33 cellular contexts compared by ENCODE assay signal in the genomic region with DNA sequence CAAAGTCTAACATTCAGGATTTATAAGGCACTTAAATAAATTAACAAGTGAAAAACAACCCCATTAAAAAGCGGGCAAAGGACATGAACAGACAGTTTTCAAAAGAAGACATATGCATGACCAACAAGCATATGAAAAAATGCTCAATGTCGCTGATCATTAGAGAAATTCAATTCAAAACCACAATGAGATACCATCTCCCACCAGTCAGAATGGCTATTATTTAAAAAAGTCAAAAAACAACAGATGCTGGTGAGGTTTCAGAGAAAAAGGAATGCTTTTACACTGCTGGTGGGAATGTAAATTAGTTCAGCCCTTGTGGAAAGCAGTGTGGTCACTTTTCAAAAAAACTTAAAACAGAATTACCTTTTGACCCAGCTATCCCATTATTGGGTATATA.
"Had no signal": no experiment of that assay in that cellular context is flagged by ENCODE, and none has a peak within 500 bp of the region (broad histone marks: within the 10 kb centered on the region; RNA-seq: fewer than 3 reads in every experiment).

No MANE protein-coding gene starts in this region.

- FAIRE-seq: RCC 7860 had no signal

- H3K27ac Mint-ChIP-seq: activated B cell treated with CpG ODN at 0.5 μM for 24 hours; activated CD4-positive, alpha-beta memory T cell treated with anti-CD3 and anti-CD28 coated beads, Interleukin-2, amount 10 ng/mL, durations not matched to agents 7 days and 5 days; activated CD8-positive, alpha-beta memory T cell treated with anti-CD3 and anti-CD28 coated beads, Interleukin-2, amount 10 ng/mL, durations not matched to agents 7 days and 5 days; activated naive CD8-positive, alpha-beta T cell treated with anti-CD3 and anti-CD28 coated beads for 36 hours; activated T-cell treated with anti-CD3 and anti-CD28 coated beads, Interleukin-2, amount 50 U/mL, for 72 hours; activated T-helper 17 cell treated with anti-CD3 and anti-CD28 coated beads, Interleukin-2, amount 50 U/mL, for 72 hours; T-cell; T-helper 17 cell had no signal

- H3K4me1 ChIP-seq: breast epithelium had no signal

- H3K36me3 ChIP-seq: breast epithelium had no signal

- DNase-seq: activated B cell treated with CpG ODN at 0.5 μM for 24 hours; activated CD4-positive, alpha-beta memory T cell treated with anti-CD3 and anti-CD28 coated beads, Interleukin-2, amount 10 ng/mL, durations not matched to agents 7 days and 5 days; activated CD4-positive, alpha-beta T cell treated with anti-CD3 and anti-CD28 coated beads for 4 hours; activated CD4-positive, CD25-positive, alpha-beta regulatory T cell treated with anti-CD3 and anti-CD28 coated beads, Interleukin-2, amount 50 U/mL, for 72 hours; activated CD8-positive, alpha-beta memory T cell treated with anti-CD3 and anti-CD28 coated beads for 24 hours; activated CD8-positive, alpha-beta memory T cell treated with anti-CD3 and anti-CD28 coated beads, Interleukin-2, amount 10 ng/mL, durations not matched to agents 7 days and 5 days; activated CD8-positive, alpha-beta memory T cell treated with anti-CD3 and anti-CD28 coated beads, Interleukin-2, amount 50 U/mL, for 48 hours; activated effector memory CD4-positive, alpha-beta T cell treated with anti-CD3 and anti-CD28 coated beads, Interleukin-2, amount 50 U/mL, for 16 hours; activated naive CD4-positive, alpha-beta T cell; activated naive CD4-positive, alpha-beta T cell treated with anti-CD3 and anti-CD28 coated beads, Interleukin-2, amount 50 U/mL, for 16 hours; activated naive CD8-positive, alpha-beta T cell treated with anti-CD3 and anti-CD28 coated beads for 36 hours; activated T-cell treated with anti-CD3 and anti-CD28 coated beads, Interleukin-2, amount 50 U/mL, for 72 hours; amniotic stem cell; aorta; body of pancreas; NCI-H1048; NCI-H1436 treated with DMSO at 0.1 percent for 48 hours; NCI-H1694 treated with DMSO at 0.1 percent for 48 hours; NCI-H2029; NCI-H345; NCI-H524 treated with DMSO at 0.1 percent for 48 hours; NCI-H748 treated with DMSO at 0.1 percent for 48 hours; NK-92 treated with Interleukin-12 subunit alpha and Interleukin-12 subunit beta, amount 100 ng/mL, for 24 hours; PC-9; Right ventricle myocardium superior; T-cell; T-helper 17 cell; T-helper 9 cell had no signal

- H3K27me3 ChIP-seq: body of pancreas, breast epithelium had no signal

- H2AFZ ChIP-seq: PC-9 had no signal

- H3K9me3 Mint-ChIP-seq: activated naive CD8-positive, alpha-beta T cell treated with anti-CD3 and anti-CD28 coated beads for 36 hours; activated T-helper 17 cell treated with anti-CD3 and anti-CD28 coated beads, Interleukin-2, amount 50 U/mL, for 72 hours had no signal

- H3K36me3 Mint-ChIP-seq: activated CD8-positive, alpha-beta memory T cell treated with anti-CD3 and anti-CD28 coated beads, Interleukin-2, amount 10 ng/mL, durations not matched to agents 7 days and 5 days; activated naive CD8-positive, alpha-beta T cell treated with anti-CD3 and anti-CD28 coated beads for 36 hours; T-cell had no signal

- H3K9me3 ChIP-seq: body of pancreas, breast epithelium had no signal

- ATAC-seq: activated CD8-positive, alpha-beta memory T cell treated with anti-CD3 and anti-CD28 coated beads, Interleukin-2, amount 10 ng/mL, durations not matched to agents 7 days and 5 days; activated T-cell treated with anti-CD3 and anti-CD28 coated beads, Interleukin-2, amount 50 U/mL, for 72 hours; activated T-helper 17 cell treated with anti-CD3 and anti-CD28 coated beads, Interleukin-2, amount 50 U/mL, for 72 hours; body of pancreas; T-cell; T-helper 17 cell had no signal

- H3K4me2 ChIP-seq: PC-9 had no signal

- H3K4me1 Mint-ChIP-seq: activated B cell treated with CpG ODN at 0.5 μM for 24 hours; activated CD4-positive, alpha-beta memory T cell treated with anti-CD3 and anti-CD28 coated beads, Interleukin-2, amount 10 ng/mL, durations not matched to agents 7 days and 5 days; activated CD8-positive, alpha-beta memory T cell treated with anti-CD3 and anti-CD28 coated beads, Interleukin-2, amount 10 ng/mL, durations not matched to agents 7 days and 5 days; activated naive CD8-positive, alpha-beta T cell treated with anti-CD3 and anti-CD28 coated beads for 36 hours; activated T-helper 17 cell treated with anti-CD3 and anti-CD28 coated beads, Interleukin-2, amount 50 U/mL, for 72 hours; T-cell; T-helper 17 cell had no signal

- H3K27ac ChIP-seq: body of pancreas, breast epithelium, PC-9, SK-N-MC, VCaP had no signal

- H3K4me3 Mint-ChIP-seq: activated B cell treated with CpG ODN at 0.5 μM for 24 hours; activated CD4-positive, alpha-beta memory T cell treated with anti-CD3 and anti-CD28 coated beads, Interleukin-2, amount 10 ng/mL, durations not matched to agents 7 days and 5 days; activated CD8-positive, alpha-beta memory T cell treated with anti-CD3 and anti-CD28 coated beads, Interleukin-2, amount 10 ng/mL, durations not matched to agents 7 days and 5 days; activated naive CD8-positive, alpha-beta T cell treated with anti-CD3 and anti-CD28 coated beads for 36 hours; activated T-cell treated with anti-CD3 and anti-CD28 coated beads, Interleukin-2, amount 50 U/mL, for 72 hours; activated T-helper 17 cell treated with anti-CD3 and anti-CD28 coated beads, Interleukin-2, amount 50 U/mL, for 72 hours; T-cell; T-helper 17 cell had no signal

- H3K4me3 ChIP-seq: body of pancreas, breast epithelium, PC-9, SK-N-MC had no signal
